10 cellular contexts compared by ENCODE assay signal in the genomic region with DNA sequence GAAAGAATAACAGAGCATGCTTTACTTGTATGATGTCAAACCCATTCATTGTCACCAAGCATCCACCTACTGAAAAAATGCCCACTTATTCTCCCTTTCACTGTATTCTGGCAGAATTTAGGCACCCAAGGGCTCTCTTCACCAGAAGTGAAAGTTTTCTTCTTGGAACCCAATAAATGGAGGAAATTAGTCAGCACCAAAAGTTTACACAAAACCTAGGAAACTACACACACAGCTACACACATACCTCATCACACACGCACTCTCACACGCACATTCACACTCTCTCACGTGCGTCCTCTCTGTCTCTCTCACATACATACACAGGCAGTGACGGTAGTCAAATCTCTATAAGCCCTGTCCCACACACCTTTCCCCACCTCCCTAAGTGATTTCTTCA. TPM values are rescaled to one million over a fixed set of nuclear protein-coding genes. Genes with fewer than 3 reads are reported as not detected.
DNase-seq lines count a peak whose midpoint lies in the region; ATAC-seq, FAIRE-seq and TF ChIP-seq lines count a peak whose summit lies in the region.
"Had no signal": no experiment of that assay in that cellular context is flagged by ENCODE, and none has a peak within 500 bp of the region (broad histone marks: within the 10 kb centered on the region; RNA-seq: fewer than 3 reads in every experiment).

No MANE protein-coding gene starts in this region.

- peak; percentile 81 for FAIRE-seq in GM18507 (lab: Jason Lieb, UNC)

- TF ChIP-seq POLR2A in esophagus muscularis mucosa (IDR thresholded peaks at IDR 0.05; ENCODE audit: low read depth) (no peak), erythroblast (IDR thresholded peaks at IDR 0.05; ENCODE audit: low read length) (no peak)

- 83% methylated on average over 5 of the region's 5 CpGs for WGBS in esophagus muscularis mucosa

- H3K9me3 ChIP-seq in esophagus muscularis mucosa, result no peaks in the 10 kb centered on the region
- H3K9me3 ChIP-seq: transverse colon had no signal

- no peak for TF ChIP-seq EP300 in esophagus muscularis mucosa (IDR thresholded peaks at IDR 0.05)

- TF ChIP-seq CTCF in esophagus muscularis mucosa (IDR thresholded peaks at IDR 0.05), result no peak
- no peak for TF ChIP-seq CTCF in endothelial cell (IDR thresholded peaks at IDR 0.05; ENCODE audit: unreplicated experiment)

- no peak overlapping the region for H3K27ac Mint-ChIP-seq in endothelial cell (ENCODE audit: unreplicated experiment)

- H3K27ac ChIP-seq in esophagus muscularis mucosa (replicated peaks in 1 of 4), result no peak overlapping the region
- H3K27ac ChIP-seq: transverse colon had no signal

- H3K36me3 Mint-ChIP-seq in endothelial cell (ENCODE audit: low read depth, unreplicated experiment), result no peaks in the 10 kb centered on the region

- ATAC-seq in GM21529 (IDR thresholded peaks at IDR 0.05; ENCODE audit: unreplicated experiment), result peak; percentile 76
- peak; percentile 83 for ATAC-seq in HG03439 (IDR thresholded peaks at IDR 0.05; ENCODE audit: unreplicated experiment)

- no peaks in the 10 kb centered on the region for H3K27me3 Mint-ChIP-seq in endothelial cell (ENCODE audit: unreplicated experiment)

- no peaks in the 10 kb centered on the region for H3K4me1 ChIP-seq in esophagus muscularis mucosa

- H3K9me3 Mint-ChIP-seq in endothelial cell (ENCODE audit: unreplicated experiment), result no peaks in the 10 kb centered on the region

- H3K4me3 ChIP-seq in esophagus muscularis mucosa, result no peak overlapping the region
- H3K4me3 ChIP-seq: transverse colon had no signal

- intact Hi-C loops in esophagus muscularis mucosa (cut with DNase I), result no loop called here

- peaks cover 9% of the 10 kb centered on the region for H3K4me1 Mint-ChIP-seq in endothelial cell (ENCODE audit: unreplicated experiment)

- no peaks in the 10 kb centered on the region for H3K27me3 ChIP-seq in esophagus muscularis mucosa
- H3K27me3 ChIP-seq: transverse colon had no signal

- H3K36me3 ChIP-seq in esophagus muscularis mucosa, result no peaks in the 10 kb centered on the region
- H3K36me3 ChIP-seq: transverse colon had no signal

- no peak overlapping the region for H3K4me3 Mint-ChIP-seq in endothelial cell (ENCODE audit: unreplicated experiment)

- no peak for DNase-seq in GM18507 (ENCODE audit: extremely low spot score, insufficient read length, low read depth)
- peak; percentile 88 for DNase-seq in esophagus muscularis mucosa (ENCODE audit: extremely low spot score)
- no peak for DNase-seq in T1000 (lab: John Stamatoyannopoulos, UW)
- DNase-seq in NCI-H1694 (lab: John Stamatoyannopoulos, UW), result no peak
- DNase-seq in erythroblast (lab: John Stamatoyannopoulos, UW), result no peak
- no peak for DNase-seq in endothelial cell (ENCODE audit: low spot score)
- DNase-seq: aorta, transverse colon had no signal

RNA-seq across cellular contexts. Expression of gene MCOLN2, which starts 37.6 kb away (rescaled TPM):
- under 1 TPM; under 0.01 to 0.83 (median 0.18) TPM for total RNA-seq in esophagus muscularis mucosa
- 0.64 TPM for total RNA-seq in endothelial cell (ENCODE audit: unreplicated experiment)
